ENCODE assay signal across 12 cellular contexts in the genomic region with DNA sequence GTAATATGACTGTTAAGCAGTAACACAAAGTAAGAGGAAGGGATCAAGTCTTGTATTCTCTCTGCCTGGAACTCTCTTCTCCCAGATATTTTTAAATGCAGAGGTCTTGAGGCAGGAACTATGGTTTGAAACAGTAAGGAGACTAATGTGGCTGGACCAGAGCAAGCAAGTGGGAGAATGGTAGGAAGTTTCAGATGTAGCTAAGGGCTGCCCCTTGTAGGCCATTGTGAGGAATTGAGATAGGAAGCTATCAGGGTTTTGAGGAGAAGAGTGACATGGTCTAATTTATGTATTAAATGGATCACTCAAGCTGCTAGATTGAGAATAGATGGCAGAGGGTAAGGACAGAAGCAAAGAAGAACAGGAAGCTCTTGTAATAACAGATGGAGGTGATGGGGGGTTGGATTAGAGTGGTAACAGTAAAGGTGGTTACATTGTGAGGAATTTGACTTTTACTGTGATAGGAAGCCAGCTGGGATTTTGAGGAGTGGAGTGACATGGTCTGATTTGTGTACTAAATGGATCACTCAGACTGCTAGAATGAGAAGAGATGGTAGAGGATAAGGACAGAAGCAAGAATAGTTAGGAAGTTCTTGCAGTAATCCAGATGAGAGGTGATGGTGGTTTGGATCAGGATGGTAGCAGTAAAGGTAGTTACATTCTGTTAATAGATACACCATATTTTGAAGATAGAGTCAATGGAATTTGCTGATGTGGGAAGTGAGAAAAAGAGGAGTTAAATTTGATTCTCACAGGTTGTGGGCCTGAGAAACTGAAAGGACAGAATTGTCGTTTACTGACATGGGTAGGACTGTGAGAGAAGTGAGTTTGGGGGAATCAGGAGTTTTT. TPM values are rescaled to one million over a fixed set of nuclear protein-coding genes. Genes with fewer than 3 reads are reported as not detected.
A peak's percentile ranks its signal among the peaks of the same experiment; 100 is the strongest.
DNase-seq lines count a peak whose midpoint lies in the region; ATAC-seq, FAIRE-seq and TF ChIP-seq lines count a peak whose summit lies in the region.
"Had no signal": no experiment of that assay in that cellular context is flagged by ENCODE, and none has a peak within 500 bp of the region (broad histone marks: within the 10 kb centered on the region; RNA-seq: fewer than 3 reads in every experiment).

No MANE protein-coding gene starts in this region.

- no TSS peak for BruUV-seq in IMR-90 (replicated peaks; lab: Mats Ljungman, UMichigan)
- BruUV-seq in K562 (replicated peaks; lab: Mats Ljungman, UMichigan), result no TSS peak
- BruUV-seq in MCF 10A (replicated peaks; lab: Mats Ljungman, UMichigan), result no TSS peak

- no peak overlapping the region for H3K27ac Mint-ChIP-seq in MCF 10A (ENCODE audit: low read depth, unreplicated experiment)
- H3K27ac Mint-ChIP-seq: naive B cell had no signal

- H4K8ac ChIP-seq in IMR-90 (ENCODE audit: low read depth in 2 of 2, low read length in 2 of 2), result no peak overlapping the region

- no peak overlapping the region for H4K91ac ChIP-seq in IMR-90 (ENCODE audit: insufficient read depth, low read depth, low read length)

- H2BK120ac ChIP-seq in IMR-90 (ENCODE audit: low read depth, low read length), result no peak overlapping the region

- H3K18ac ChIP-seq in IMR-90 (ENCODE audit: low read depth, low read length), result no peak overlapping the region

- H3K4me3 Mint-ChIP-seq in MCF 10A (ENCODE audit: unreplicated experiment), result no peak overlapping the region
- H3K4me3 Mint-ChIP-seq: naive B cell had no signal

- peaks cover 94% of the 10 kb centered on the region for H4K20me1 ChIP-seq in IMR-90 (ENCODE audit: insufficient read depth, low read length)
- peaks cover 20% of the 10 kb centered on the region for H4K20me1 ChIP-seq in K562 (replicated peaks; ENCODE audit: control insufficient read depth, insufficient read depth, low read length)

- in situ Hi-C loops in IMR-90 (cut with MboI; ENCODE audit: low sequenced_read_pairs) (no loop called here), K562 (cut with MboI) (no loop called here)

- H3K36me3 ChIP-seq in IMR-90 (ENCODE audit: control insufficient read depth, insufficient read depth, low read length), result peaks cover 4% of the 10 kb centered on the region
- H3K36me3 ChIP-seq in K562 (ENCODE audit: control insufficient read depth, insufficient read depth, low read length), result no peaks in the 10 kb centered on the region
- H3K36me3 ChIP-seq in psoas muscle (ENCODE audit: insufficient read depth in 1 of 2, low read depth in 1 of 2), result no peaks in the 10 kb centered on the region
- H3K36me3 ChIP-seq: esophagus muscularis mucosa had no signal

- dilution Hi-C loops in IMR-90 (cut with HindIII; ENCODE audit: low sequenced_read_pairs, unreplicated experiment), result no loop called here

- TF ChIP-seq POLR2A in GM12891 (IDR thresholded peaks at IDR 0.05; ENCODE audit: low read depth, low read length) (no peak), IMR-90 (IDR thresholded peaks at IDR 0.05; ENCODE audit: low read depth, low read length) (no peak), K562 (conservative IDR thresholded peaks at IDR 0.05) (no peak)

- H3K9ac ChIP-seq in IMR-90 (ENCODE audit: low read depth, low read length) (no peak overlapping the region), K562 (ENCODE audit: insufficient read depth in 1 of 2, low read depth in 2 of 2, low read length in 2 of 2) (no peak overlapping the region)

- no peak for TF ChIP-seq RAD21 in IMR-90 (IDR thresholded peaks at IDR 0.05; ENCODE audit: low read length)
- peak; percentile 29 to 56; a peak in 3 of 4 replicates for TF ChIP-seq RAD21 in K562 (CRISPR knock-in tag; conservative IDR thresholded peaks at IDR 0.05 in 1 of 2, IDR thresholded peaks at IDR 0.05 in 1 of 2)

- no peak overlapping the region for H2BK20ac ChIP-seq in IMR-90 (ENCODE audit: low read depth, low read length)

- H3K23ac ChIP-seq in IMR-90 (ENCODE audit: low read depth, low read length), result peak overlapping the region; percentile 63; the same call in 1 of the 2 replicates

- no peak overlapping the region for H3K4me3 ChIP-seq in IMR-90 (ENCODE audit: insufficient read depth, low read depth, low read length)
- H3K4me3 ChIP-seq in K562, result no peak overlapping the region
- no peak overlapping the region for H3K4me3 ChIP-seq in psoas muscle
- H3K4me3 ChIP-seq: esophagus muscularis mucosa had no signal

- H3K9me3 Mint-ChIP-seq in MCF 10A (ENCODE audit: unreplicated experiment), result no peaks in the 10 kb centered on the region
- H3K9me3 Mint-ChIP-seq: naive B cell had no signal

- no peak overlapping the region for H3K27ac ChIP-seq in IMR-90 (ENCODE audit: insufficient read depth, low read length)
- H3K27ac ChIP-seq in K562 (ENCODE audit: extremely low read depth, low read depth, low read length), result no peak overlapping the region
- peak overlapping the region; percentile 44 for H3K27ac ChIP-seq in psoas muscle
- H3K27ac ChIP-seq: esophagus muscularis mucosa had no signal

- peaks cover 14% of the 10 kb centered on the region for H3K4me1 Mint-ChIP-seq in MCF 10A (ENCODE audit: insufficient read depth, unreplicated experiment)

- no peak overlapping the region for H2BK15ac ChIP-seq in IMR-90 (ENCODE audit: low read depth, low read length)

- H3K79me2 ChIP-seq in K562 (ENCODE audit: control insufficient read depth, insufficient read depth, low read length), result peaks cover 29% of the 10 kb centered on the region

- TF ChIP-seq EP300 in K562 (IDR thresholded peaks at IDR 0.05; ENCODE audit: low read length), result no peak

- H3K79me1 ChIP-seq in IMR-90 (ENCODE audit: low read depth in 1 of 2, low read length in 2 of 2), result peaks cover 15 to 86% of the 10 kb centered on the region in 2 experiments

- no peaks in the 10 kb centered on the region for H3K36me3 Mint-ChIP-seq in MCF 10A (ENCODE audit: insufficient read depth, unreplicated experiment)
- H3K36me3 Mint-ChIP-seq: naive B cell had no signal

- H3K14ac ChIP-seq in IMR-90 (replicated peaks; ENCODE audit: low read depth, low read length), result peak overlapping the region; percentile 32; the same call in 1 of the 2 replicates

- H3K9me3 ChIP-seq in IMR-90 (ENCODE audit: control insufficient read depth, insufficient read depth, low read length) (no peaks in the 10 kb centered on the region), K562 (replicated peaks; ENCODE audit: control insufficient read depth, insufficient read depth, low read depth, low read length) (no peaks in the 10 kb centered on the region), psoas muscle (no peaks in the 10 kb centered on the region)
- H3K9me3 ChIP-seq: esophagus muscularis mucosa had no signal

- H2BK5ac ChIP-seq in IMR-90 (ENCODE audit: low read depth, low read length, poor library complexity, severe bottlenecking), result peak overlapping the region; percentile 30

- TF ChIP-seq CTCF in IMR-90 (conservative IDR thresholded peaks at IDR 0.05; ENCODE audit: low read depth, low read length), result no peak
- peak; percentile 6 to 44 (median 26); a peak in 3 of 6 replicates for TF ChIP-seq CTCF in K562 (IDR thresholded peaks at IDR 0.05 in 2 of 3, conservative IDR thresholded peaks at IDR 0.05 in 1 of 3; ENCODE audit: insufficient read depth in 2 of 3, low read depth in 1 of 3, low read length in 3 of 3)
- TF ChIP-seq CTCF in psoas muscle (IDR thresholded peaks at IDR 0.05), result no peak
- no peak for TF ChIP-seq CTCF in MCF 10A (IDR thresholded peaks at IDR 0.05; ENCODE audit: unreplicated experiment)

- H3K4me2 ChIP-seq in IMR-90 (ENCODE audit: low read depth, low read length) (no peak overlapping the region; the same call in 1 of the 2 replicates), K562 (ENCODE audit: insufficient read depth, low read length) (no peak overlapping the region)

- H3K9me1 ChIP-seq in IMR-90 (ENCODE audit: insufficient read depth, low read length) (peaks cover 23% of the 10 kb centered on the region), K562 (ENCODE audit: control insufficient read depth, insufficient read depth, low read length) (no peaks in the 10 kb centered on the region)

- no peak overlapping the region for H4K5ac ChIP-seq in IMR-90 (ENCODE audit: low read depth, low read length)

- no peak overlapping the region for H2AFZ ChIP-seq in IMR-90 (replicated peaks; ENCODE audit: low read length, poor library complexity)
- H2AFZ ChIP-seq in K562 (ENCODE audit: low read depth, low read length), result no peak overlapping the region

- ATAC-seq in IMR-90 (ENCODE audit: low read depth), result no peak
- peak; percentile 74 for ATAC-seq in K562
- ATAC-seq in psoas muscle, result peak in 1 of 4 donors; percentile 31

- DNase-seq in GM12891 (ENCODE audit: insufficient read length, low spot score), result no peak
- DNase-seq in IMR-90, result no peak
- peak in 1 of 4 experiments; percentile 30 for DNase-seq in K562 (ENCODE audit: extremely low read depth in 1 of 4, low spot score in 3 of 4)
- DNase-seq in psoas muscle, result no peak
- no peak for DNase-seq in MCF 10A (ENCODE audit: unreplicated experiment)
- DNase-seq in effector CD8-positive, alpha-beta T cell (lab: John Stamatoyannopoulos, UW), result no peak
- no peak for DNase-seq in inferior parietal cortex (ENCODE audit: extremely low spot score)
- DNase-seq: activated effector memory CD4-positive, alpha-beta T cell treated with Interleukin-2 at 50 U/mL for 16 hours; cortex of kidney; DND-41; naive B cell had no signal

- H3K27me3 Mint-ChIP-seq in MCF 10A (ENCODE audit: insufficient read depth, unreplicated experiment), result no peaks in the 10 kb centered on the region
- H3K27me3 Mint-ChIP-seq: naive B cell had no signal

- peaks cover 16% of the 10 kb centered on the region for H3K4me1 ChIP-seq in IMR-90 (ENCODE audit: control insufficient read depth, insufficient read depth, low read length)
- peaks cover 5 to 14% of the 10 kb centered on the region in 2 experiments; a peak in 4 of 5 replicates for H3K4me1 ChIP-seq in K562 (replicated peaks in 1 of 2; ENCODE audit: control insufficient read depth in 2 of 2, insufficient read depth in 2 of 2, low read length in 2 of 2)
- peaks cover 75% of the 10 kb centered on the region for H3K4me1 ChIP-seq in psoas muscle

- H2AK9ac ChIP-seq in IMR-90 (replicated peaks; ENCODE audit: low read depth, low read length, poor library complexity), result no peak overlapping the region

- FAIRE-seq in GM12891 (lab: Jason Lieb, UNC) (peak; percentile 85), K562 (lab: Jason Lieb, UNC) (no peak)

- H2AK5ac ChIP-seq in IMR-90 (ENCODE audit: low read depth, low read length), result no peak overlapping the region

- CTCF ChIA-PET in IMR-90 (lab: Yijun Ruan, JAX), result interaction anchor here (0.6 kb wide), 1 partner anchor 142 kb away, joined by 3 read pairs; no protein-coding TSS in a partner anchor
- CTCF ChIA-PET in K562 (lab: Yijun Ruan, JAX; ENCODE audit: low intra/inter-chr PET ratio), result interaction anchor here (1.2 kb wide), 1 partner anchor 154 kb away, joined by 4 read pairs; no protein-coding TSS in a partner anchor
- CTCF ChIA-PET in MCF 10A (lab: Yijun Ruan, JAX), result interaction anchor here (0.9 to 4.0 kb wide), 3 partner anchors 141 to 155 kb away, joined by 3 to 28 read pairs (median 3); no protein-coding TSS in a partner anchor

- H3K4ac ChIP-seq in IMR-90 (ENCODE audit: low read depth, low read length), result no peak overlapping the region

- POLR2A ChIA-PET in IMR-90 (lab: Charles Lee; ENCODE audit: unreplicated experiment), result interaction anchor here (0.5 to 0.6 kb wide), 2 partner anchors 185 to 592 kb away, joined by 3 read pairs; no protein-coding TSS in a partner anchor
- POLR2A ChIA-PET in K562 (lab: Yijun Ruan, JAX), result interaction anchor here (0.9 to 1.0 kb wide), 3 partner anchors 9 to 14 kb away, joined by 3 to 9 read pairs (median 3); no protein-coding TSS in a partner anchor
- POLR2A ChIA-PET in MCF 10A (lab: Yijun Ruan, JAX), result interaction anchor here (1.2 kb wide), 1 partner anchor 13 kb away, joined by 3 read pairs; no protein-coding TSS in a partner anchor

- no peaks in the 10 kb centered on the region for H3K27me3 ChIP-seq in IMR-90 (ENCODE audit: control insufficient read depth, insufficient read depth, low read length)
- no peaks in the 10 kb centered on the region for H3K27me3 ChIP-seq in K562 (ENCODE audit: control insufficient read depth in 2 of 2, insufficient read depth in 2 of 2, low read length in 2 of 2)
- no peaks in the 10 kb centered on the region for H3K27me3 ChIP-seq in psoas muscle (ENCODE audit: insufficient read depth in 3 of 3, low read length in 2 of 3)
- H3K27me3 ChIP-seq: esophagus muscularis mucosa had no signal

- H3K56ac ChIP-seq in IMR-90 (ENCODE audit: extremely low read depth, insufficient read depth, low read length), result no peak overlapping the region

- intact Hi-C loops in IMR-90 (cut with micrococcal nuclease) (no loop called here), K562 (cut with micrococcal nuclease) (loop anchor here (2.0 to 10.0 kb wide), 3 partner anchors 61 to 505 kb away; no protein-coding TSS in a partner anchor), psoas muscle (cut with DNase I) (no loop called here), MCF 10A (cut with micrococcal nuclease) (no loop called here)

- 67% methylated on average over 1 of the region's 1 CpG; no CpG with 5 or more reads in 1 of the 2 experiments for whole genome bisulfite sequencing in IMR-90 (ENCODE audit: extremely low coverage in 2 of 2, insufficient read length in 1 of 2), 2 experiments
- WGBS in K562 (ENCODE audit: insufficient coverage, low coverage, missing lambda C conversion rate), result 0% methylated on average over 1 of the region's 1 CpG
- WGBS in psoas muscle, 3 donors, result 39 to 52% (median 50%) methylated on average over 1 of the region's 1 CpG

RNA-seq across cellular contexts. Expression of gene KIAA1549L, which starts 55.7 kb away (rescaled TPM):
- 4.8 TPM for polyA plus RNA-seq in GM12891 (2012; ENCODE audit: low read depth, missing spikeins)
- total RNA-seq in IMR-90 (2012; rRNA removed), result 6.4 and 6.5 TPM in 2 replicates
- polyA plus RNA-seq in IMR-90 (2012; rRNA removed), result 6.1 and 7.4 TPM in 2 replicates
- 2.0 and 3.2 TPM in 2 replicates for polyA plus RNA-seq in IMR-90 (2012; cell fraction: cytosol; rRNA removed)
- 3.0 TPM in 2 replicates for polyA plus RNA-seq in IMR-90 (2012; cell fraction: nucleus; rRNA removed; ENCODE audit: low replicate concordance)
- not detected in 2 replicates for total RNA-seq in K562 (2011; cell fraction: chromatin; rRNA removed; ENCODE audit: low replicate concordance)
- total RNA-seq in K562 (2011; cell fraction: nucleolus; rRNA removed), result not detected in 2 replicates
- total RNA-seq in K562 (2011; cell fraction: nucleoplasm; rRNA removed), result not detected in 2 replicates
- total RNA-seq in K562 (2014; rRNA removed), result not detected in 2 replicates
- total RNA-seq in K562 (2014; rRNA removed; fragmentation: Illumina TruSeq; extraction: Trizol), result not detected in 2 replicates
- total RNA-seq in K562 (2015; rRNA removed; fragmentation: Illumina TruSeq; extraction: Trizol), result not detected in 2 replicates
- total RNA-seq in K562 (2021), result not detected in 2 replicates
- polyA plus RNA-seq in K562 (2011; rRNA removed), result not detected in 2 replicates
- under 0.01 TPM in 1 of 2 replicates, not detected in the other for polyA plus RNA-seq in K562 (2011; cell fraction: cytosol; rRNA removed)
- not detected in 2 replicates for polyA plus RNA-seq in K562 (2011; cell fraction: nucleus; rRNA removed)
- polyA plus RNA-seq in K562 (2012), result 0.01 TPM in 1 of 2 replicates, not detected in the other
- polyA plus RNA-seq in K562 (2014; fragmentation: Illumina TruSeq; extraction: Trizol), result not detected in 2 replicates
- not detected for polyA plus RNA-seq in K562 (2014; fragmentation: Nextera tagmentation; extraction: Ambion mirVana)
- polyA plus RNA-seq in K562 (2014; rRNA removed), result not detected in 2 replicates
- polyA minus RNA-seq in K562 (2011; rRNA and poly(A)+ RNA removed), result not detected in 2 replicates
- not detected in 2 replicates for polyA minus RNA-seq in K562 (2011; cell fraction: cytosol; rRNA and poly(A)+ RNA removed)
- not detected in 2 replicates for polyA minus RNA-seq in K562 (2011; cell fraction: nucleus; rRNA and poly(A)+ RNA removed)
- total RNA-seq in psoas muscle, result under 1 TPM; 0.04 to 0.37 (median 0.20) TPM
- under 1 TPM in 2 of 3 donors, not detected in 1; 0.01 to 0.03 TPM for polyA plus RNA-seq in psoas muscle
- total RNA-seq in MCF 10A (2022), result 0.16 TPM in 1 of 2 replicates, not detected in the other

Comparison
In these comparisons a context has a peak if more than half of its experiments do, and no peak if none do; other contexts are left out.
1. CTCF ChIP-seq: peak in K562 (3 of 3); none in IMR-90 (single experiment), psoas muscle (single experiment) and MCF 10A (single experiment).